8 cellular contexts compared by ENCODE assay signal in the genomic region with DNA sequence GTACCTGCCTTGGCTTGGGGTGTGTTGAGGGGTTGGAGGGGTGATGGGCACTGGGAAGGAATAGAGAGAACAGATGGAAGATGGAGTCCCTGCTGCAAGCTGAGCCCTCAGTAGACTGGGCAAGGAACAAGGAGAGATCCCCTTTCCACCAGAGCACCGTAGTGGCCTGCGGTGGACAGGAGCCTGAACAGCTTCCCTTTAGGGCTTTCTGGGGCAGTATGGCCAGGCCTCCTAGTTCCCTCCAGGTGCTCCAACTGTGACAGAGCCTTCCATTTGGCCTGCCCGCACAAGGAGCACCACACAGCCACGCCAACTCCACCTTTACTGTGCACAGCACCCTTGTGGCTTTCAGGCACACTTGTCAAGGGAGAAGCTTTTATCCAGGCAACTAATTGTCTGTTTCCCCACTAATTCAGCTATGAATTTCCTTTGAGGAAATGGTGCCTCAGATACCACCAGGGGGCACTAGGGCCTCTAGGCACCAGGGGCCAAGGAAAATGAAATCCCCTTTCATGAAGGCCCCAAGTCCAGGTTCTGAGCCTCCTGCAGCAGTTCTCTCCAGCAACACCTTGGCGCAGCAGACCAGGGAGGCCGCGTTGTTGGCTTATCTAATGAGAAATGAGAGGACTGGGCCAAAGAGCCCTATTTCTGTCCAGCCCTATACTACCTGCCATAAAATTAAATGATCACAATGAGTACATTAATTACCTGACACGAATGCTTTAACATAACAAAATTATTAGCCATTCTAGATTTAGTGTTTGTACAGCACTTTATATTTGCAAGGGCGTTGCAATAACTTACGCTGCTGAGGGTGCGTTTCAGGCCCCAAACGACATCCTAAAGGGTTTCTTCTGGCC. TPM values are rescaled to one million over a fixed set of nuclear protein-coding genes. Genes with fewer than 3 reads are reported as not detected.
DNase-seq lines count a peak whose midpoint lies in the region; ATAC-seq and TF ChIP-seq lines count a peak whose summit lies in the region.

No MANE protein-coding gene starts in this region.

- no TSS peak for BruUV-seq in PC-3 (replicated peaks; lab: Mats Ljungman, UMichigan)

- no peaks in the 10 kb centered on the region for H3K4me1 ChIP-seq in PC-3 (ENCODE audit: insufficient read depth, low read length)
- H3K4me1 ChIP-seq in heart right ventricle = no peaks in the 10 kb centered on the region

- no peaks in the 10 kb centered on the region for H3K4me1 Mint-ChIP-seq in HFFc6 (ENCODE audit: low read depth)
- H3K4me1 Mint-ChIP-seq in activated naive CD4-positive, alpha-beta T cell treated with anti-CD3 and anti-CD28 coated beads for 36 hours (ENCODE audit: low read depth) = no peaks in the 10 kb centered on the region

- H3K4me3 ChIP-seq in PC-3 (ENCODE audit: low read length) (no peak overlapping the region), heart right ventricle (no peak overlapping the region)

- no peaks in the 10 kb centered on the region for H4K20me1 ChIP-seq in PC-3 (ENCODE audit: low read length)

- no peaks in the 10 kb centered on the region for H3K9me3 Mint-ChIP-seq in HFFc6
- no peaks in the 10 kb centered on the region for H3K9me3 Mint-ChIP-seq in activated naive CD4-positive, alpha-beta T cell treated with anti-CD3 and anti-CD28 coated beads for 36 hours

- POLR2A ChIA-PET in PC-3 (lab: Charles Lee; ENCODE audit: unreplicated experiment) = no interaction called here

- no peak overlapping the region for H2AFZ ChIP-seq in PC-3 (ENCODE audit: low read length)

- H3F3A ChIP-seq in PC-3 (ENCODE audit: low read length, unreplicated experiment) = no peaks in the 10 kb centered on the region

- no peak overlapping the region for H3K27ac Mint-ChIP-seq in HFFc6
- H3K27ac Mint-ChIP-seq in activated naive CD4-positive, alpha-beta T cell treated with anti-CD3 and anti-CD28 coated beads for 36 hours = no peak overlapping the region

- H3K4me2 ChIP-seq in PC-3 (ENCODE audit: low read length) = no peak overlapping the region

- TF ChIP-seq CTCF in HFFc6 (IDR thresholded peaks at IDR 0.05) = peak; percentile 89
- peak; percentile 88 for TF ChIP-seq CTCF in PC-3 (conservative IDR thresholded peaks at IDR 0.05; ENCODE audit: low read depth, low read length)
- TF ChIP-seq CTCF in heart right ventricle (IDR thresholded peaks at IDR 0.05) = peak; percentile 63 to 85 (median 79)

- peaks cover 28% of the 10 kb centered on the region for H3K27me3 Mint-ChIP-seq in HFFc6 (ENCODE audit: insufficient read depth)
- no peaks in the 10 kb centered on the region for H3K27me3 Mint-ChIP-seq in activated naive CD4-positive, alpha-beta T cell treated with anti-CD3 and anti-CD28 coated beads for 36 hours (ENCODE audit: low read depth)

- H3K27me3 ChIP-seq in PC-3 (ENCODE audit: low read length) = no peaks in the 10 kb centered on the region
- H3K27me3 ChIP-seq in heart right ventricle = no peaks in the 10 kb centered on the region

- H3K9me2 ChIP-seq in PC-3 (replicated peaks; ENCODE audit: low read length) = no peaks in the 10 kb centered on the region

- no peak overlapping the region for H3K9ac ChIP-seq in PC-3 (ENCODE audit: low read length)

- H3K4me3 Mint-ChIP-seq in HFFc6 = no peak overlapping the region
- no peak overlapping the region for H3K4me3 Mint-ChIP-seq in activated naive CD4-positive, alpha-beta T cell treated with anti-CD3 and anti-CD28 coated beads for 36 hours

- intact Hi-C loops in PC-3 (cut with micrococcal nuclease) (loop anchor here (1.0 to 2.0 kb wide), 2 partner anchors 217 to 275 kb away; no protein-coding TSS in a partner anchor), heart right ventricle (cut with DNase I) (loop anchor here (1.0 to 10.0 kb wide), 9 partner anchors 123 to 274 kb away; no protein-coding TSS in a partner anchor)
- intact Hi-C loops in activated naive CD4-positive, alpha-beta T cell treated with anti-CD3 and anti-CD28 coated beads for 36 hours (cut with micrococcal nuclease) = loop anchor here (1.0 kb wide), 2 partner anchors 217 to 275 kb away; no protein-coding TSS in a partner anchor

- H3K36me3 Mint-ChIP-seq in HFFc6 (ENCODE audit: low read depth) = no peaks in the 10 kb centered on the region
- H3K36me3 Mint-ChIP-seq in activated naive CD4-positive, alpha-beta T cell treated with anti-CD3 and anti-CD28 coated beads for 36 hours (ENCODE audit: low read depth) = no peaks in the 10 kb centered on the region

- no peaks in the 10 kb centered on the region for H3K9me3 ChIP-seq in PC-3 (ENCODE audit: low read length)
- H3K9me3 ChIP-seq in heart right ventricle = no peaks in the 10 kb centered on the region

- no peaks in the 10 kb centered on the region for H3K36me3 ChIP-seq in PC-3 (ENCODE audit: low read depth, low read length)
- H3K36me3 ChIP-seq in heart right ventricle = no peaks in the 10 kb centered on the region

- no peak overlapping the region for H3K27ac ChIP-seq in PC-3 (ENCODE audit: low read length)
- H3K27ac ChIP-seq in heart right ventricle = no peak overlapping the region

- WGBS in heart right ventricle, 2 donors = 59 to 67% methylated on average over 12 of the region's 12 CpGs

- CTCF ChIA-PET in PC-3 (lab: Charles Lee) = interaction anchor here (0.5 to 1.2 kb wide), 10 partner anchors 157 to 349 kb away, joined by 3 to 15 read pairs (median 4); a partner anchor contains a TSS
- CTCF ChIA-PET in activated naive CD4-positive, alpha-beta T cell treated with anti-CD3 and anti-CD28 coated beads for 36 hours (lab: Charles Lee) = interaction anchor here (0.7 to 5.8 kb wide), 11 partner anchors 13 to 274 kb away, joined by 3 to 43 read pairs (median 3); no protein-coding TSS in a partner anchor

- DNase-seq in CMK (ENCODE audit: low read depth) = peak; percentile 22
- DNase-seq in HFFc6 = peak; percentile 38
- peak; percentile 76 for DNase-seq in PC-3
- peak; percentile 73 for DNase-seq in activated naive CD4-positive, alpha-beta T cell treated with anti-CD3 and anti-CD28 coated beads for 36 hours
- DNase-seq in heart right ventricle = peak; percentile 15 to 51
- DNase-seq in putamen (ENCODE audit: low spot score) = peak; percentile 55

- no peaks in the 10 kb centered on the region for H3K79me2 ChIP-seq in PC-3 (ENCODE audit: low read length)

- ATAC-seq in PC-3 = peak; percentile 53
- ATAC-seq in heart right ventricle = peak in 6 of 8 donors; percentile 25 to 62 (median 46)
- ATAC-seq in HG03139 (IDR thresholded peaks at IDR 0.05; ENCODE audit: unreplicated experiment) = no peak
- ATAC-seq in GM18517 (IDR thresholded peaks at IDR 0.05; ENCODE audit: unreplicated experiment) = no peak

RNA-seq across cellular contexts. Expression of a gene that starts 23.1 kb away (rescaled TPM):
- 10 to 100 TPM; 54.7 to 63.5 (median 58.3) TPM for total RNA-seq in HFFc6 (2021; fragmentation: NEBNext Ultra II Directional; extraction: Animal tissue kit (Norgen Biotek cat#: 25700))
- total RNA-seq in PC-3 (2014; rRNA removed) (138 and 165 TPM in 2 replicates), heart right ventricle (10 to 100 TPM; 44.3 to 53.6 (median 47.9) TPM)
- total RNA-seq in activated naive CD4-positive, alpha-beta T cell treated with anti-CD3 and anti-CD28 coated beads for 36 hours = 10 to 100 TPM; 42.4 to 43.0 TPM
- polyA plus RNA-seq in heart right ventricle = 10 to 100 TPM; 28.1 to 68.4 TPM

RNA-seq across cellular contexts. Expression of a gene that starts 26.9 kb away (rescaled TPM):
- 10 to 100 TPM; 42.1 to 54.7 (median 51.9) TPM for total RNA-seq in HFFc6 (2021; fragmentation: NEBNext Ultra II Directional; extraction: Animal tissue kit (Norgen Biotek cat#: 25700))
- total RNA-seq in PC-3 (2014; rRNA removed) (66.6 and 100 TPM in 2 replicates), heart right ventricle (10 to 100 TPM; 46.4 to 82.5 (median 58.0) TPM)
- total RNA-seq in activated naive CD4-positive, alpha-beta T cell treated with anti-CD3 and anti-CD28 coated beads for 36 hours = 10 to 100 TPM; 71.6 to 81.6 TPM
- polyA plus RNA-seq in heart right ventricle = 10 to 100 TPM; 41.8 to 71.8 TPM

Comparison
In these comparisons a context has a peak if more than half of its experiments do, and no peak if none do; other contexts are left out.
1. DNase-seq: peak in every context shown above with its lines; median percentile 76 in PC-3; 73 in activated naive CD4-positive, alpha-beta T cell treated with anti-CD3 and anti-CD28 coated beads for 36 hours; 55 in putamen; 38 in HFFc6; 33 in heart right ventricle; 22 in CMK.
2. ATAC-seq: peak in PC-3 (single experiment) and heart right ventricle (6 of 8); none in HG03139 (single experiment) and GM18517 (single experiment).
3. Peak in every context shown above with its lines, with median percentiles within 50 percentile points of each other: CTCF ChIP-seq.